9 cellular contexts compared by ENCODE assay signal in the genomic region with DNA sequence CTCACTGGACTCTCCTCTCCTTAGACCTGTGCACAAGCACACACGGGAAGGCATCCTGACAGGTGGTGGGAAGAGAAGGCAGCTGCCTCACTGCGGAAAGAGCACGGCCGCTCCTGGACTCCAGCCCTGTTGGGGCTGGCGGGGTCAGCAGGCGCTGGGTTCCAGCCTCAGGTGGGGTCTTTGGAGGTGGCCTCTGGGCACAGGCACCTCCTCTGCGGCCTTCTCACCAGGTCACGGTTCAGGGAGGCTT. TPM values are rescaled to one million over a fixed set of nuclear protein-coding genes. Genes with fewer than 3 reads are reported as not detected.
A peak's percentile ranks its signal among the peaks of the same experiment; 100 is the strongest.
DNase-seq lines count a peak whose midpoint lies in the region; ATAC-seq, FAIRE-seq and TF ChIP-seq lines count a peak whose summit lies in the region.
"Had no signal": no experiment of that assay in that cellular context is flagged by ENCODE, and none has a peak within 500 bp of the region (broad histone marks: within the 10 kb centered on the region; RNA-seq: fewer than 3 reads in every experiment).

No MANE protein-coding gene starts in this region.

- H3K27ac ChIP-seq in keratinocyte (ENCODE audit: control insufficient read depth, insufficient read depth, low read length): no peak overlapping the region
- H3K27ac ChIP-seq in temporal lobe (ENCODE audit: low read depth, low read length): peak overlapping the region; percentile 61

- H2AFZ ChIP-seq in keratinocyte (ENCODE audit: control insufficient read depth, low read length): no peak overlapping the region

- peaks cover 1% of the 10 kb centered on the region for H3K36me3 Mint-ChIP-seq in T-helper 1 cell treated with Interleukin-12 subunit alpha and Interleukin-12 subunit beta and Interleukin-4 antibody, amounts not matched to agents 30 μg/mL and 1 μg/mL, for 36 hours (ENCODE audit: low read depth)
- peaks cover 10 to 26% of the 10 kb centered on the region in 2 donors for H3K36me3 Mint-ChIP-seq in activated naive CD4-positive, alpha-beta T cell treated with anti-CD3 and anti-CD28 coated beads, Interleukin-2, amount 50 U/mL, for 72 hours

- no peak for TF ChIP-seq CTCF in keratinocyte (optimal IDR thresholded peaks at IDR 0.05 in 1 of 3, IDR thresholded peaks at IDR 0.05 in 1 of 3, conservative IDR thresholded peaks at IDR 0.05 in 1 of 3; ENCODE audit: extremely low read depth in 1 of 3, insufficient read depth in 2 of 3, low read length in 3 of 3)

- peaks cover 10% of the 10 kb centered on the region for H3K4me1 ChIP-seq in keratinocyte (ENCODE audit: control insufficient read depth, extremely low read depth, insufficient read depth, low read length)

- no peak overlapping the region for H3K9ac ChIP-seq in keratinocyte (ENCODE audit: control insufficient read depth, extremely low read depth, insufficient read depth, low read length)

- ATAC-seq in activated naive CD4-positive, alpha-beta T cell treated with anti-CD3 and anti-CD28 coated beads, Interleukin-2, amount 50 U/mL, for 72 hours: no peak

- H3K4me2 ChIP-seq in keratinocyte (ENCODE audit: control insufficient read depth, extremely low read depth, insufficient read depth, low read depth, low read length): peak overlapping the region; percentile 85

- dilution Hi-C loops in keratinocyte (cut with MboI; ENCODE audit: extremely low pct_ligation_motif_present, low sequenced_read_pairs): no loop called here

- no peak for DNase-seq in T-helper 1 cell
- no peak for DNase-seq in activated naive CD4-positive, alpha-beta T cell treated with anti-CD3 and anti-CD28 coated beads, Interleukin-2, amount 50 U/mL, for 72 hours (ENCODE audit: low spot score in 2 of 2)
- no peak for DNase-seq in keratinocyte (ENCODE audit: low read depth, low spot score)
- no peak for DNase-seq in pons (ENCODE audit: low spot score)
- no peak for DNase-seq in COR-L47 (lab: John Stamatoyannopoulos, UW)
- no peak for DNase-seq in NCI-H2107 (lab: John Stamatoyannopoulos, UW)
- DNase-seq: NCI-H2029 had no signal

- peaks cover 38% of the 10 kb centered on the region for H3K79me2 ChIP-seq in keratinocyte (ENCODE audit: control insufficient read depth, insufficient read depth, low read length)

- no peaks in the 10 kb centered on the region for H3K27me3 ChIP-seq in keratinocyte (ENCODE audit: control insufficient read depth, extremely low read depth, insufficient read depth, low read length)

- peaks cover 11% of the 10 kb centered on the region for H3K4me1 Mint-ChIP-seq in T-helper 1 cell treated with Interleukin-12 subunit alpha and Interleukin-12 subunit beta and Interleukin-4 antibody, amounts not matched to agents 30 μg/mL and 1 μg/mL, for 36 hours (ENCODE audit: low read depth)

- H3K9me3 Mint-ChIP-seq in T-helper 1 cell treated with Interleukin-12 subunit alpha and Interleukin-12 subunit beta and Interleukin-4 antibody, amounts not matched to agents 30 μg/mL and 1 μg/mL, for 36 hours: no peaks in the 10 kb centered on the region
- no peaks in the 10 kb centered on the region for H3K9me3 Mint-ChIP-seq in activated naive CD4-positive, alpha-beta T cell treated with anti-CD3 and anti-CD28 coated beads, Interleukin-2, amount 50 U/mL, for 72 hours

- no peaks in the 10 kb centered on the region for H3K9me1 ChIP-seq in keratinocyte (ENCODE audit: control insufficient read depth, extremely low read depth, insufficient read depth, low read length)

- FAIRE-seq in keratinocyte (lab: Jason Lieb, UNC): no peak

- H3K27ac Mint-ChIP-seq in T-helper 1 cell treated with Interleukin-12 subunit alpha and Interleukin-12 subunit beta and Interleukin-4 antibody, amounts not matched to agents 30 μg/mL and 1 μg/mL, for 36 hours: no peak overlapping the region
- peak overlapping the region; percentile 37 to 46 for H3K27ac Mint-ChIP-seq in activated naive CD4-positive, alpha-beta T cell treated with anti-CD3 and anti-CD28 coated beads, Interleukin-2, amount 50 U/mL, for 72 hours

- peak overlapping the region; percentile 44 for H3K4me3 Mint-ChIP-seq in T-helper 1 cell treated with Interleukin-12 subunit alpha and Interleukin-12 subunit beta and Interleukin-4 antibody, amounts not matched to agents 30 μg/mL and 1 μg/mL, for 36 hours

- H3K4me3 ChIP-seq in keratinocyte (ENCODE audit: control insufficient read depth in 2 of 3, extremely low read depth in 1 of 3, insufficient read depth in 2 of 3, low read depth in 1 of 3, low read length in 3 of 3): peak overlapping the region in 2 of 3 experiments; percentile 56 to 89

- H3K36me3 ChIP-seq in keratinocyte (ENCODE audit: control insufficient read depth in 2 of 2, extremely low read depth in 1 of 2, insufficient read depth in 2 of 2, low read length in 2 of 2): peaks cover 3 to 6% of the 10 kb centered on the region in 2 experiments

- H3K9me3 ChIP-seq in keratinocyte (ENCODE audit: control insufficient read depth, low read depth, low read length): no peaks in the 10 kb centered on the region

- peaks cover 7% of the 10 kb centered on the region for H4K20me1 ChIP-seq in keratinocyte (ENCODE audit: control insufficient read depth, extremely low read depth, insufficient read depth, low read length)

- H3K27me3 Mint-ChIP-seq in T-helper 1 cell treated with Interleukin-12 subunit alpha and Interleukin-12 subunit beta and Interleukin-4 antibody, amounts not matched to agents 30 μg/mL and 1 μg/mL, for 36 hours (ENCODE audit: low read depth): peaks cover under 1% of the 10 kb centered on the region

RNA-seq across cellular contexts. Expression of a gene that starts 0.6 kb away (rescaled TPM):
- total RNA-seq in activated naive CD4-positive, alpha-beta T cell treated with anti-CD3 and anti-CD28 coated beads, Interleukin-2, amount 50 U/mL, for 72 hours: 100 to 1,000 TPM; 121 to 137 TPM
- polyA plus RNA-seq in keratinocyte: 33.6 to 50.0 TPM (median 49.2 TPM) in 3 replicates
- 12.2 TPM for polyA plus RNA-seq in keratinocyte (2011; ENCODE audit: low read depth)
- polyA plus RNA-seq in keratinocyte (2011; cell fraction: cytosol; rRNA removed): 23.2 and 41.5 TPM in 2 replicates
- 122 and 149 TPM in 2 replicates for polyA plus RNA-seq in keratinocyte (2011; cell fraction: nucleus; rRNA removed)
- polyA plus RNA-seq in keratinocyte (2012; ENCODE audit: low replicate concordance): 29.4 and 50.2 TPM in 2 replicates
- 27.7 to 79.2 TPM (median 35.9 TPM) in 3 replicates for polyA minus RNA-seq in keratinocyte
- 90.4 TPM for polyA minus RNA-seq in keratinocyte (2011; cell fraction: cytosol; rRNA and poly(A)+ RNA removed)
- 59.6 and 63.2 TPM in 2 replicates for polyA minus RNA-seq in keratinocyte (2011; cell fraction: nucleus; rRNA and poly(A)+ RNA removed)
- 48.9 TPM for total RNA-seq in temporal lobe

RNA-seq across cellular contexts. Expression of a gene that starts 20.6 kb away (rescaled TPM):
- 1 to 10 TPM; 2.0 to 4.6 TPM for total RNA-seq in activated naive CD4-positive, alpha-beta T cell treated with anti-CD3 and anti-CD28 coated beads, Interleukin-2, amount 50 U/mL, for 72 hours
- 0.03 to 0.09 TPM in 2 of 3 replicates, not detected in the other for polyA plus RNA-seq in keratinocyte
- not detected for polyA plus RNA-seq in keratinocyte (2011; ENCODE audit: low read depth)
- 0.05 TPM in 1 of 2 replicates, not detected in the other for polyA plus RNA-seq in keratinocyte (2011; cell fraction: cytosol; rRNA removed)
- polyA plus RNA-seq in keratinocyte (2011; cell fraction: nucleus; rRNA removed): 0.05 and 0.29 TPM in 2 replicates
- polyA plus RNA-seq in keratinocyte (2012; ENCODE audit: low replicate concordance): 0.10 and 0.23 TPM in 2 replicates
- not detected in 3 replicates for polyA minus RNA-seq in keratinocyte
- not detected for polyA minus RNA-seq in keratinocyte (2011; cell fraction: cytosol; rRNA and poly(A)+ RNA removed)
- 0.21 TPM in 1 of 2 replicates, not detected in the other for polyA minus RNA-seq in keratinocyte (2011; cell fraction: nucleus; rRNA and poly(A)+ RNA removed)
- 0.25 TPM for total RNA-seq in temporal lobe

RNA-seq across cellular contexts. Expression of a gene that starts 55.6 kb away (rescaled TPM):
- under 1 TPM; 0.27 to 0.34 TPM for total RNA-seq in activated naive CD4-positive, alpha-beta T cell treated with anti-CD3 and anti-CD28 coated beads, Interleukin-2, amount 50 U/mL, for 72 hours
- polyA plus RNA-seq in keratinocyte: 4.8 to 12.7 TPM (median 5.7 TPM) in 3 replicates
- 0.61 TPM for polyA plus RNA-seq in keratinocyte (2011; ENCODE audit: low read depth)
- 3.7 and 13.9 TPM in 2 replicates for polyA plus RNA-seq in keratinocyte (2011; cell fraction: cytosol; rRNA removed)
- 5.7 and 7.8 TPM in 2 replicates for polyA plus RNA-seq in keratinocyte (2011; cell fraction: nucleus; rRNA removed)
- polyA plus RNA-seq in keratinocyte (2012; ENCODE audit: low replicate concordance): 6.0 and 8.3 TPM in 2 replicates
- polyA minus RNA-seq in keratinocyte: 1.2 to 5.3 TPM (median 3.8 TPM) in 3 replicates
- 18.0 TPM for polyA minus RNA-seq in keratinocyte (2011; cell fraction: cytosol; rRNA and poly(A)+ RNA removed)
- polyA minus RNA-seq in keratinocyte (2011; cell fraction: nucleus; rRNA and poly(A)+ RNA removed): 1.6 and 3.7 TPM in 2 replicates
- 94.9 TPM for total RNA-seq in temporal lobe

Comparison
In these comparisons a context has a peak if more than half of its experiments do, and no peak if none do; other contexts are left out.
1. RNA of a gene that starts 55.6 kb away (total RNA-seq): 94.9 TPM in temporal lobe (single experiment); 0.27 to 0.34 TPM in activated naive CD4-positive, alpha-beta T cell treated with anti-CD3 and anti-CD28 coated beads, Interleukin-2, amount 50 U/mL, for 72 hours; every median in the first group is over 10 times any median in the second.